ENCODE assay signal across 18 cellular contexts in genomic region chr22:41752011-41752975, GRCh38. TPM values are rescaled to one million over a fixed set of nuclear protein-coding genes. Genes with fewer than 3 reads are reported as not detected.
DNase-seq lines count a peak whose midpoint lies in the region; ATAC-seq, FAIRE-seq and TF ChIP-seq lines count a peak whose summit lies in the region.
"Had no signal": no experiment of that assay in that cellular context is flagged by ENCODE, and none has a peak within 500 bp of the region (broad histone marks: within the 10 kb centered on the region; RNA-seq: fewer than 3 reads in every experiment).

No MANE protein-coding gene starts in this region.

- peaks cover 14 to 28% (median 25%) of the 10 kb centered on the region in 3 donors for H3K4me1 Mint-ChIP-seq in IgD-negative memory B cell
- peaks cover 7% of the 10 kb centered on the region for H3K4me1 Mint-ChIP-seq in endothelial cell (ENCODE audit: unreplicated experiment)
- H3K4me1 Mint-ChIP-seq in mesothelial cell of epicardium, result no peaks in the 10 kb centered on the region

- H3K4me3 ChIP-seq in GM12875 (ENCODE audit: low read depth, low read length), result peak overlapping the region; percentile 23
- no peak overlapping the region for H3K4me3 ChIP-seq in bronchial epithelial cell (ENCODE audit: low read depth, low read length)
- H3K4me3 ChIP-seq: PC-9 had no signal

- H3K27me3 Mint-ChIP-seq in IgD-negative memory B cell, result peaks cover 3% of the 10 kb centered on the region
- H3K27me3 Mint-ChIP-seq in endothelial cell (ENCODE audit: unreplicated experiment), result peaks cover 3% of the 10 kb centered on the region
- H3K27me3 Mint-ChIP-seq in mesothelial cell of epicardium (ENCODE audit: low read depth), result peaks cover 8% of the 10 kb centered on the region
- H3K27me3 Mint-ChIP-seq: activated naive CD8-positive, alpha-beta T cell treated with anti-CD3 and anti-CD28 coated beads for 36 hours had no signal

- H3K4me3 Mint-ChIP-seq in IgD-negative memory B cell (peak overlapping the region in 2 of 4 donors; percentile 30 to 58), endothelial cell (ENCODE audit: unreplicated experiment) (no peak overlapping the region), mesothelial cell of epicardium (no peak overlapping the region)
- H3K4me3 Mint-ChIP-seq: activated naive CD8-positive, alpha-beta T cell treated with anti-CD3 and anti-CD28 coated beads for 36 hours had no signal

- H3K36me3 Mint-ChIP-seq in IgD-negative memory B cell, result peaks cover 2% of the 10 kb centered on the region
- H3K36me3 Mint-ChIP-seq in endothelial cell (ENCODE audit: low read depth, unreplicated experiment), result no peaks in the 10 kb centered on the region
- no peaks in the 10 kb centered on the region for H3K36me3 Mint-ChIP-seq in mesothelial cell of epicardium
- H3K36me3 Mint-ChIP-seq: activated naive CD8-positive, alpha-beta T cell treated with anti-CD3 and anti-CD28 coated beads for 36 hours had no signal

- H3K36me3 ChIP-seq in bronchial epithelial cell (ENCODE audit: control insufficient read depth, insufficient read depth, low read length), result no peaks in the 10 kb centered on the region
- H3K36me3 ChIP-seq: neutrophil had no signal

- peak; percentile 62 for ATAC-seq in GM19035 (IDR thresholded peaks at IDR 0.05; ENCODE audit: unreplicated experiment)

- peak; percentile 28 for FAIRE-seq in bronchial epithelial cell (lab: Jason Lieb, UNC)
- FAIRE-seq: kidney had no signal

- no peak for TF ChIP-seq CTCF in GM12875 (IDR thresholded peaks at IDR 0.05; ENCODE audit: borderline replicate concordance, insufficient read depth, low read depth, low read length)
- TF ChIP-seq CTCF in bronchial epithelial cell (IDR thresholded peaks at IDR 0.05; ENCODE audit: insufficient read depth, low read length, severe bottlenecking), result no peak
- TF ChIP-seq CTCF in endothelial cell (IDR thresholded peaks at IDR 0.05; ENCODE audit: unreplicated experiment), result no peak
- no peak for TF ChIP-seq CTCF in mesothelial cell of epicardium (IDR thresholded peaks at IDR 0.05; ENCODE audit: unreplicated experiment)

- H3K27ac Mint-ChIP-seq in IgD-negative memory B cell (peak overlapping the region in 2 of 3 donors; percentile 51 to 73), endothelial cell (ENCODE audit: unreplicated experiment) (no peak overlapping the region), mesothelial cell of epicardium (no peak overlapping the region)
- H3K27ac Mint-ChIP-seq: activated naive CD8-positive, alpha-beta T cell treated with anti-CD3 and anti-CD28 coated beads for 36 hours had no signal

- peak; percentile 53 for DNase-seq in bronchial epithelial cell (ENCODE audit: low read depth)
- DNase-seq in cortex of kidney (lab: John Stamatoyannopoulos, UW), result no peak
- no peak for DNase-seq in endothelial cell (ENCODE audit: low spot score)
- no peak for DNase-seq in mesothelial cell of epicardium (ENCODE audit: low spot score in 2 of 2, unreplicated experiment in 2 of 2)
- DNase-seq in NCI-H2171 (lab: John Stamatoyannopoulos, UW), result no peak
- DNase-seq: activated CD8-positive, alpha-beta memory T cell treated with anti-CD3 and anti-CD28 coated beads, Interleukin-2, amount 50 U/mL, for 4 hours; activated naive CD8-positive, alpha-beta T cell treated with anti-CD3 and anti-CD28 coated beads for 36 hours; DMS153; kidney; mesendoderm; NCI-H1694; NCI-H524; PC-9; stimulated activated CD4-positive, alpha-beta T cell treated with anti-CD3 and anti-CD28 coated beads, Interleukin-4, amount 100 ng/mL, for 4 hours had no signal

- no peaks in the 10 kb centered on the region for H3K9me3 Mint-ChIP-seq in IgD-negative memory B cell
- no peaks in the 10 kb centered on the region for H3K9me3 Mint-ChIP-seq in endothelial cell (ENCODE audit: unreplicated experiment)
- H3K9me3 Mint-ChIP-seq in mesothelial cell of epicardium, result no peaks in the 10 kb centered on the region
- H3K9me3 Mint-ChIP-seq: activated naive CD8-positive, alpha-beta T cell treated with anti-CD3 and anti-CD28 coated beads for 36 hours had no signal

- peaks cover 2% of the 10 kb centered on the region for H3K27me3 ChIP-seq in bronchial epithelial cell (ENCODE audit: control insufficient read depth, insufficient read depth, low read length)

RNA-seq across cellular contexts. Expression of gene CCDC134, which starts 48.2 kb away (rescaled TPM):
- polyA plus RNA-seq in IgD-negative memory B cell, result 6.1 TPM
- total RNA-seq in bronchial epithelial cell, result 5.4 and 6.1 TPM in 2 replicates
- 8.8 TPM for total RNA-seq in endothelial cell (ENCODE audit: unreplicated experiment)
- 16.9 to 19.1 TPM (median 18.4 TPM) in 3 replicates for total RNA-seq in mesothelial cell of epicardium

RNA-seq across cellular contexts. Expression of gene MEI1, which starts 53.0 kb away (rescaled TPM):
- polyA plus RNA-seq in IgD-negative memory B cell, result 105 TPM
- 0.13 TPM in 1 of 2 replicates, not detected in the other for total RNA-seq in bronchial epithelial cell
- 0.38 TPM for total RNA-seq in endothelial cell (ENCODE audit: unreplicated experiment)
- 0.38 to 2.1 TPM (median 1.3 TPM) in 3 replicates for total RNA-seq in mesothelial cell of epicardium

Comparison
In these comparisons a context has a peak if more than half of its experiments do, and no peak if none do; other contexts are left out.
1. H3K27ac Mint-ChIP-seq: peak in IgD-negative memory B cell (2 of 3); none in endothelial cell (single experiment) and mesothelial cell of epicardium (single experiment).